ENCODE assay signal across 1 cellular context in the genomic region with DNA sequence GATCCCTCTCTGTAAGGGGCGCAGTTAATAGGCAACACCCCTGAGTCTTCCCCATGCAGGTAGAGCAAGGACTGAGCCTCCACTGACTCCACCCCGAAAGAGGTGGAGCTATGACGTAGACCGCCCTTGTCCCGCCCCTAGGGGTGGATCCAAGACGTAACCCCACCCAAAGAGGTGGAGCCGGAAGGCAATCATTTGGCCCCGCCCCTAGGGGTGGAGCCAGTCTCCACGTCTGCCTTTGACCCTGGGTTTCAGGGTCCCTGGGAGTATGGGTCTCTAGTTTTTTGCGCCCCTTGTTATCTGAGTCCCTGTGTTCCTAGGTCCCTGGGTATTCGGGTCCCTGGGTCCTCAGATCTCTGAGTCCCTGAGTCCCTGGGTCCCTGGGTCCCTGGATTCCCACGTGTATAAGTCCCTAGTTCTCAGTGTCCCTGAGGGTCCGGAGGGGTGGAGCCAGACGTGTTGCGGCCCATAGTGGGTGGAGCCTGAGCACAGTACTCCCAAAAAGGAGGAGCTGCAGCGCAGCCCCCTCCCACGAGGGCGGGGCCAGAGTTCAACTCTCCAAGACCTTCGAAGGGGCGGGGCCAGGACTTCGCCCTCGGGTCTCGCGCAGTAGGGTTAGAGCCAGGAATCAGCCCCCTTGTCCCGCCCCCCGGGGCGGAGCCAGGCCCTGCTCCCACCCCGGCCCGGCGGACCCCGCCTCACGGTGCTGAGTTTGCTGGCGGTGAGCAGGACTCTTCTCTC.
TF ChIP-seq lines count a peak whose summit lies in the region.

No MANE protein-coding gene starts in this region.

TF ChIP-seq in neural cell, 6 proteins besides CTCF, POLR2A, EP300 and RAD21:
- TF ChIP-seq, protein P1, sequence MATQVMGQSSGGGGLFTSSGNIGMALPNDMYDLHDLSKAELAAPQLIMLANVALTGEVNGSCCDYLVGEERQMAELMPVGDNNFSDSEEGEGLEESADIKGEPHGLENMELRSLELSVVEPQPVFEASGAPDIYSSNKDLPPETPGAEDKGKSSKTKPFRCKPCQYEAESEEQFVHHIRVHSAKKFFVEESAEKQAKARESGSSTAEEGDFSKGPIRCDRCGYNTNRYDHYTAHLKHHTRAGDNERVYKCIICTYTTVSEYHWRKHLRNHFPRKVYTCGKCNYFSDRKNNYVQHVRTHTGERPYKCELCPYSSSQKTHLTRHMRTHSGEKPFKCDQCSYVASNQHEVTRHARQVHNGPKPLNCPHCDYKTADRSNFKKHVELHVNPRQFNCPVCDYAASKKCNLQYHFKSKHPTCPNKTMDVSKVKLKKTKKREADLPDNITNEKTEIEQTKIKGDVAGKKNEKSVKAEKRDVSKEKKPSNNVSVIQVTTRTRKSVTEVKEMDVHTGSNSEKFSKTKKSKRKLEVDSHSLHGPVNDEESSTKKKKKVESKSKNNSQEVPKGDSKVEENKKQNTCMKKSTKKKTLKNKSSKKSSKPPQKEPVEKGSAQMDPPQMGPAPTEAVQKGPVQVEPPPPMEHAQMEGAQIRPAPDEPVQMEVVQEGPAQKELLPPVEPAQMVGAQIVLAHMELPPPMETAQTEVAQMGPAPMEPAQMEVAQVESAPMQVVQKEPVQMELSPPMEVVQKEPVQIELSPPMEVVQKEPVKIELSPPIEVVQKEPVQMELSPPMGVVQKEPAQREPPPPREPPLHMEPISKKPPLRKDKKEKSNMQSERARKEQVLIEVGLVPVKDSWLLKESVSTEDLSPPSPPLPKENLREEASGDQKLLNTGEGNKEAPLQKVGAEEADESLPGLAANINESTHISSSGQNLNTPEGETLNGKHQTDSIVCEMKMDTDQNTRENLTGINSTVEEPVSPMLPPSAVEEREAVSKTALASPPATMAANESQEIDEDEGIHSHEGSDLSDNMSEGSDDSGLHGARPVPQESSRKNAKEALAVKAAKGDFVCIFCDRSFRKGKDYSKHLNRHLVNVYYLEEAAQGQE (IDR thresholded peaks at IDR 0.05; ENCODE audit: borderline replicate concordance) = no peak
